Comparison of ENCODE assay signal across 17 cellular contexts in the genomic region with DNA sequence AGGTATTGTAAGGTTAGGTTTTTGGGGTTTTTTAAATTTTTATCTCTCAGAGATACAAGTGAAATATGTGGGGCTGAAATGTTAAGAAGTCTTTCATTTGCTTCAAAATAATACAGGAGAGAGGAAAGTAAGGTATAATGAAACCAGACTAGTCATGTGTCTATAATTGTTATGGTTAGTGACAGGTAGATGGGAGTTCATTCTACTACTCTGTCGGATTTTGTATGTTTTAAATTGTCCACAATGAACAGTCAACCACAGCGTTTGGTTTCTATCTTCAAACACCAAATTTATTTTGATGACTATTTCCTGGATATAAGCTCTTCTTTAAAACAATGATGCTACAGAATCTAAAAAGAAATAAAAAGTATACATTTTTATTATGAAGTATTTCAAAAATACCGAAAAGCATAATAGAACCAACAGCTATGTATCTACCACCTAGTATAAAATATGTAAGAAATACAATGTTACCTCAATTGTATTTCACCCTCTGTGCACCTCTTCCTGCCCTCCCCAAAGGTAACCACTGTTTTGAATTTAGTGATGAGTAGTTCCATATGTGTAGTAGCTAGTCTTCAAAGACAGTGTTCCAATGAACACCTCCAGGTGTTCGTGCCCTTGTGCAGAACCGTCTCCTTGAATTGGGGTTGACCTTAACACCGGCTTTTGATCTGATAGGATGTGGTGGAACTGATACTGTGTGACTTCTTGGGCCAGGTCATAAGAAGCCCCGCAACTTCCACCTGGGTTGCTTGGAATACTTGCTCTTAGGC.
DNase-seq lines count a peak whose midpoint lies in the region; ATAC-seq, FAIRE-seq and TF ChIP-seq lines count a peak whose summit lies in the region.
"Had no signal": no experiment of that assay in that cellular context is flagged by ENCODE, and none has a peak within 500 bp of the region (broad histone marks: within the 10 kb centered on the region; RNA-seq: fewer than 3 reads in every experiment).

No MANE protein-coding gene starts in this region.

- no peaks in the 10 kb centered on the region for H4K20me1 ChIP-seq in K562 (replicated peaks; ENCODE audit: control insufficient read depth, insufficient read depth, low read length)

- ATAC-seq in activated T-cell treated with anti-CD3 and anti-CD28 coated beads, Interleukin-2, amount 50 U/mL, for 72 hours (replicated peaks in 1 of 2), result peak; percentile 32 to 53
- ATAC-seq in K562 (no peak), HG03135 (IDR thresholded peaks at IDR 0.05; ENCODE audit: unreplicated experiment) (no peak)
- ATAC-seq in stimulated activated effector memory CD8-positive, alpha-beta T cell treated with anti-CD3 and anti-CD28 coated beads, Interleukin-12 subunit alpha, Interleukin-12 subunit beta, amount 100 ng/mL, for 72 hours, result peak; percentile 37
- ATAC-seq: PC-3 had no signal

- DNase-seq in activated T-cell treated with anti-CD3 and anti-CD28 coated beads, Interleukin-2, amount 50 U/mL, for 72 hours, result no peak
- no peak for DNase-seq in activated T-cell treated with anti-CD3 and anti-CD28 coated beads, Interleukin-2, amount 50 U/mL, for 1 hour
- DNase-seq in Caco-2 (no peak), K562 (ENCODE audit: extremely low read depth in 1 of 4, low spot score in 3 of 4) (no peak), brain microvascular endothelial cell (no peak), transverse colon (no peak)
- DNase-seq in stimulated activated effector memory CD8-positive, alpha-beta T cell treated with anti-CD3 and anti-CD28 coated beads, Interleukin-12 subunit alpha, Interleukin-12 subunit beta, amount 100 ng/mL, for 72 hours (ENCODE audit: low spot score in 2 of 2), result no peak
- DNase-seq: CD8-positive, alpha-beta memory T cell; Kasumi-1; NCI-H1105 treated with DMSO at 0.1 percent for 48 hours; NCI-H187 treated with DMSO at 0.1 percent for 48 hours; NCI-H2171; NCI-H446 treated with DMSO at 0.1 percent for 48 hours; NCI-H748 treated with DMSO at 0.1 percent for 48 hours; PC-3 had no signal

- 0% methylated on average over 7 of the region's 7 CpGs for WGBS in K562 (ENCODE audit: insufficient coverage, low coverage, missing lambda C conversion rate)
- WGBS in transverse colon (ENCODE audit: low coverage in 1 of 2), 2 donors, result 81 to 88% methylated on average over 3 to 7 of the region's 7 CpGs

- H3K9me1 ChIP-seq in K562 (ENCODE audit: control insufficient read depth, insufficient read depth, low read length), result no peaks in the 10 kb centered on the region

- H3K4me3 ChIP-seq in Caco-2 (ENCODE audit: low read depth, low read length) (no peak overlapping the region), K562 (no peak overlapping the region), brain microvascular endothelial cell (ENCODE audit: low read depth, low read length) (no peak overlapping the region), transverse colon (no peak overlapping the region)

- H3K27ac ChIP-seq in K562 (ENCODE audit: extremely low read depth, low read depth, low read length) (no peak overlapping the region), brain microvascular endothelial cell (no peak overlapping the region), transverse colon (no peak overlapping the region)

- TF ChIP-seq CTCF in Caco-2 (IDR thresholded peaks at IDR 0.05; ENCODE audit: insufficient read depth in 1 of 2, low read depth in 1 of 2, low read length in 1 of 2, severe bottlenecking in 1 of 2, unreplicated experiment in 1 of 2) (no peak), K562 (IDR thresholded peaks at IDR 0.05 in 2 of 3, conservative IDR thresholded peaks at IDR 0.05 in 1 of 3; ENCODE audit: insufficient read depth in 2 of 3, low read depth in 1 of 3, low read length in 3 of 3) (no peak), brain microvascular endothelial cell (IDR thresholded peaks at IDR 0.05; ENCODE audit: low read depth, low read length, missing control alignments) (no peak), transverse colon (IDR thresholded peaks at IDR 0.05) (no peak)

- H3K4me3 Mint-ChIP-seq in activated T-cell treated with anti-CD3 and anti-CD28 coated beads, Interleukin-2, amount 50 U/mL, for 72 hours, result peak overlapping the region; percentile 6 to 39
- H3K4me3 Mint-ChIP-seq in Caco-2 (ENCODE audit: unreplicated experiment), result no peak overlapping the region
- no peak overlapping the region for H3K4me3 Mint-ChIP-seq in stimulated activated effector memory CD8-positive, alpha-beta T cell treated with anti-CD3 and anti-CD28 coated beads, Interleukin-12 subunit alpha, Interleukin-12 subunit beta, amount 100 ng/mL, for 72 hours
- H3K4me3 Mint-ChIP-seq: B cell had no signal

- peak; percentile 42 for FAIRE-seq in K562 (lab: Jason Lieb, UNC)

- H3K9ac ChIP-seq in K562 (ENCODE audit: insufficient read depth in 1 of 2, low read depth in 2 of 2, low read length in 2 of 2), result no peak overlapping the region

- CTCF ChIA-PET in Caco-2 (lab: Charles Lee) (no interaction called here), K562 (lab: Yijun Ruan, JAX; ENCODE audit: low intra/inter-chr PET ratio) (no interaction called here)

- H3K9me3 ChIP-seq in Caco-2, result peaks cover 11% of the 10 kb centered on the region; the same call in 1 of the 2 replicates
- H3K9me3 ChIP-seq in K562 (replicated peaks; ENCODE audit: control insufficient read depth, insufficient read depth, low read depth, low read length), result no peaks in the 10 kb centered on the region
- no peaks in the 10 kb centered on the region for H3K9me3 ChIP-seq in transverse colon

- H3K4me1 ChIP-seq in Caco-2 (peaks cover 50% of the 10 kb centered on the region), K562 (replicated peaks in 1 of 2; ENCODE audit: control insufficient read depth in 2 of 2, insufficient read depth in 2 of 2, low read length in 2 of 2) (no peaks in the 10 kb centered on the region), transverse colon (peaks cover 0 to 14% (median 5%) of the 10 kb centered on the region in 4 donors)

- no peaks in the 10 kb centered on the region for H3K36me3 Mint-ChIP-seq in activated T-cell treated with anti-CD3 and anti-CD28 coated beads, Interleukin-2, amount 50 U/mL, for 72 hours (ENCODE audit: insufficient read depth in 2 of 2)
- H3K36me3 Mint-ChIP-seq in Caco-2 (ENCODE audit: insufficient read depth, unreplicated experiment), result no peaks in the 10 kb centered on the region
- H3K36me3 Mint-ChIP-seq in stimulated activated effector memory CD8-positive, alpha-beta T cell treated with anti-CD3 and anti-CD28 coated beads, Interleukin-12 subunit alpha, Interleukin-12 subunit beta, amount 100 ng/mL, for 72 hours, result no peaks in the 10 kb centered on the region

- POLR2A ChIA-PET in Caco-2 (lab: Charles Lee), result interaction anchor here (1.3 kb wide), 1 partner anchor 75 kb away, joined by 4 read pairs; the partner anchor contains the start of gene CDK1
- POLR2A ChIA-PET in K562 (lab: Yijun Ruan, JAX), result interaction anchor here (0.9 kb wide), 1 partner anchor 70 kb away, joined by 3 read pairs; no protein-coding TSS in a partner anchor

- in situ Hi-C loops in K562 (cut with MboI) (no loop called here), brain microvascular endothelial cell (cut with HindIII; ENCODE audit: low pct_ligation_motif_present, low sequenced_read_pairs) (no loop called here), transverse colon (cut with MboI; ENCODE audit: low pct_ligation_motif_present in 1 of 4, low pct_unique_long_range_greater_than_20kb in 1 of 4, low sequenced_read_pairs in 3 of 4) (no loop called here)

- peak overlapping the region; percentile 20 for H3K27ac Mint-ChIP-seq in activated T-cell treated with anti-CD3 and anti-CD28 coated beads, Interleukin-2, amount 50 U/mL, for 72 hours
- H3K27ac Mint-ChIP-seq in Caco-2 (ENCODE audit: unreplicated experiment), result peak overlapping the region; percentile 13
- no peak overlapping the region for H3K27ac Mint-ChIP-seq in stimulated activated effector memory CD8-positive, alpha-beta T cell treated with anti-CD3 and anti-CD28 coated beads, Interleukin-12 subunit alpha, Interleukin-12 subunit beta, amount 100 ng/mL, for 72 hours
- H3K27ac Mint-ChIP-seq: B cell had no signal

- no peak for TF ChIP-seq EP300 in K562 (IDR thresholded peaks at IDR 0.05; ENCODE audit: low read length)
- TF ChIP-seq EP300 in transverse colon (IDR thresholded peaks at IDR 0.05; ENCODE audit: low read depth), result no peak

- H3K27me3 ChIP-seq in Caco-2 (replicated peaks; ENCODE audit: control insufficient read depth, insufficient read depth, low read length) (no peaks in the 10 kb centered on the region), K562 (ENCODE audit: control insufficient read depth in 2 of 2, insufficient read depth in 2 of 2, low read length in 2 of 2) (no peaks in the 10 kb centered on the region), brain microvascular endothelial cell (replicated peaks) (no peaks in the 10 kb centered on the region), transverse colon (no peaks in the 10 kb centered on the region)

- BruUV-seq in Caco-2 (replicated peaks; lab: Mats Ljungman, UMichigan), result no TSS peak
- BruUV-seq in K562 (replicated peaks; lab: Mats Ljungman, UMichigan), result no TSS peak

- no peak for TF ChIP-seq RAD21 in K562 (CRISPR knock-in tag; conservative IDR thresholded peaks at IDR 0.05 in 1 of 2, IDR thresholded peaks at IDR 0.05 in 1 of 2)

- no peak overlapping the region for H3K4me2 ChIP-seq in K562 (ENCODE audit: insufficient read depth, low read length)

- no peak overlapping the region for H2AFZ ChIP-seq in K562 (ENCODE audit: low read depth, low read length)

- TF ChIP-seq POLR2A in K562 (conservative IDR thresholded peaks at IDR 0.05) (no peak), transverse colon (IDR thresholded peaks at IDR 0.05) (no peak)

- no peaks in the 10 kb centered on the region for H3K79me2 ChIP-seq in K562 (ENCODE audit: control insufficient read depth, insufficient read depth, low read length)

- peaks cover 47% of the 10 kb centered on the region for H3K4me1 Mint-ChIP-seq in activated T-cell treated with anti-CD3 and anti-CD28 coated beads, Interleukin-2, amount 50 U/mL, for 72 hours (ENCODE audit: low read depth)
- peaks cover 50% of the 10 kb centered on the region for H3K4me1 Mint-ChIP-seq in Caco-2 (ENCODE audit: low read depth, unreplicated experiment)
- peaks cover 27% of the 10 kb centered on the region for H3K4me1 Mint-ChIP-seq in stimulated activated effector memory CD8-positive, alpha-beta T cell treated with anti-CD3 and anti-CD28 coated beads, Interleukin-12 subunit alpha, Interleukin-12 subunit beta, amount 100 ng/mL, for 72 hours

- intact Hi-C loops in Caco-2 (cut with micrococcal nuclease; ENCODE audit: unreplicated experiment), result loop anchor here (1.0 to 2.0 kb wide), 2 partner anchors 15 to 30 kb away; no protein-coding TSS in a partner anchor
- intact Hi-C loops in K562 (cut with micrococcal nuclease), result no loop called here
- intact Hi-C loops in transverse colon (cut with DNase I; ENCODE audit: low total_unique reads), result no loop called here

- no peaks in the 10 kb centered on the region for H3K27me3 Mint-ChIP-seq in activated T-cell treated with anti-CD3 and anti-CD28 coated beads, Interleukin-2, amount 50 U/mL, for 72 hours (ENCODE audit: low read depth)
- no peaks in the 10 kb centered on the region for H3K27me3 Mint-ChIP-seq in Caco-2 (ENCODE audit: insufficient read depth, unreplicated experiment)

- H3K9me3 Mint-ChIP-seq in activated T-cell treated with anti-CD3 and anti-CD28 coated beads, Interleukin-2, amount 50 U/mL, for 72 hours, result peaks cover 0 to 3% of the 10 kb centered on the region in 2 donors
- peaks cover 13% of the 10 kb centered on the region for H3K9me3 Mint-ChIP-seq in Caco-2 (ENCODE audit: unreplicated experiment)
- no peaks in the 10 kb centered on the region for H3K9me3 Mint-ChIP-seq in stimulated activated effector memory CD8-positive, alpha-beta T cell treated with anti-CD3 and anti-CD28 coated beads, Interleukin-12 subunit alpha, Interleukin-12 subunit beta, amount 100 ng/mL, for 72 hours

- H3K36me3 ChIP-seq in Caco-2 (ENCODE audit: control insufficient read depth, insufficient read depth, low read length) (no peaks in the 10 kb centered on the region), K562 (ENCODE audit: control insufficient read depth, insufficient read depth, low read length) (no peaks in the 10 kb centered on the region), brain microvascular endothelial cell (replicated peaks) (no peaks in the 10 kb centered on the region), transverse colon (no peaks in the 10 kb centered on the region)

Comparison
In these comparisons a context has a peak if more than half of its experiments do, and no peak if none do; other contexts are left out.
1. ATAC-seq: peak in activated T-cell treated with anti-CD3 and anti-CD28 coated beads, Interleukin-2, amount 50 U/mL, for 72 hours (2 of 2) and stimulated activated effector memory CD8-positive, alpha-beta T cell treated with anti-CD3 and anti-CD28 coated beads, Interleukin-12 subunit alpha, Interleukin-12 subunit beta, amount 100 ng/mL, for 72 hours (single experiment); none in K562 (single experiment) and HG03135 (single experiment).
2. H3K4me3 Mint-ChIP-seq: peak in activated T-cell treated with anti-CD3 and anti-CD28 coated beads, Interleukin-2, amount 50 U/mL, for 72 hours (2 of 2); none in Caco-2 (single experiment) and stimulated activated effector memory CD8-positive, alpha-beta T cell treated with anti-CD3 and anti-CD28 coated beads, Interleukin-12 subunit alpha, Interleukin-12 subunit beta, amount 100 ng/mL, for 72 hours (single experiment).